Comparison of ENCODE assay signal across 8 cellular contexts in genomic region chr1:43979528-43980254, GRCh38. TPM values are rescaled to one million over a fixed set of nuclear protein-coding genes. Genes with fewer than 3 reads are reported as not detected.
DNase-seq lines count a peak whose midpoint lies in the region; ATAC-seq, FAIRE-seq and TF ChIP-seq lines count a peak whose summit lies in the region.

No MANE protein-coding gene starts in this region.

- peak; percentile 13 for TF ChIP-seq POLR2A in GM15510 (IDR thresholded peaks at IDR 0.05; ENCODE audit: borderline replicate concordance, extremely low read depth, insufficient read length)

- in situ Hi-C loops in brain microvascular endothelial cell (cut with HindIII; ENCODE audit: low pct_ligation_motif_present, low sequenced_read_pairs), result no loop called here

- no peak for ATAC-seq in HG03095 (IDR thresholded peaks at IDR 0.05; ENCODE audit: unreplicated experiment)
- ATAC-seq in GM19324 (IDR thresholded peaks at IDR 0.05; ENCODE audit: low FRiP score, unreplicated experiment), result no peak

- intact Hi-C loops in kidney (cut with DNase I), result no loop called here

- H3K9me3 ChIP-seq in kidney (ENCODE audit: control insufficient read depth in 1 of 2, low read length in 2 of 2), result no peaks in the 10 kb centered on the region

- TF ChIP-seq CTCF in brain microvascular endothelial cell (IDR thresholded peaks at IDR 0.05; ENCODE audit: low read depth, low read length, missing control alignments) (no peak), kidney (IDR thresholded peaks at IDR 0.05; ENCODE audit: borderline replicate concordance, extremely low read depth, insufficient read depth) (no peak)

- peaks cover 7 to 30% of the 10 kb centered on the region in 2 donors for H3K4me1 ChIP-seq in kidney (ENCODE audit: control insufficient read depth in 1 of 2, insufficient read depth in 1 of 2, low read depth in 1 of 2, low read length in 2 of 2)

- no peaks in the 10 kb centered on the region for H3K27me3 ChIP-seq in brain microvascular endothelial cell (replicated peaks)

- H3K4me3 ChIP-seq in brain microvascular endothelial cell (ENCODE audit: low read depth, low read length) (peak overlapping the region; percentile 67), kidney (ENCODE audit: low read length in 2 of 2) (peak overlapping the region; percentile 28 to 49)

- H3K27ac ChIP-seq in brain microvascular endothelial cell (peak overlapping the region; percentile 32), kidney (ENCODE audit: low read depth in 2 of 2, low read length in 2 of 2) (no peak overlapping the region)

- DNase-seq in AG08396 (ENCODE audit: low spot score) (peak; percentile 83), brain microvascular endothelial cell (peak; percentile 35), kidney (no peak)
- DNase-seq in stimulated activated CD8-positive, alpha-beta memory T cell treated with anti-CD3 and anti-CD28 coated beads, Interleukin-12 subunit alpha, Interleukin-12 subunit beta, amount 100 ng/mL, for 4 hours (ENCODE audit: low read depth), result peak; percentile 11

- H3K9ac ChIP-seq in kidney (ENCODE audit: low read length in 2 of 2), result peak overlapping the region in 1 of 2 donors; percentile 46

- H3K36me3 ChIP-seq in brain microvascular endothelial cell (replicated peaks), result peaks cover 25% of the 10 kb centered on the region
- peaks cover 5 to 26% of the 10 kb centered on the region in 2 donors for H3K36me3 ChIP-seq in kidney (ENCODE audit: control insufficient read depth in 1 of 2, insufficient read depth in 2 of 2, low read length in 2 of 2)

- FAIRE-seq in kidney (lab: Jason Lieb, UNC), result no peak

TF ChIP-seq in PFSK-1, 5 proteins besides CTCF, POLR2A, EP300 and RAD21:
- TF ChIP-seq FOXP2 (optimal IDR thresholded peaks at IDR 0.05; ENCODE audit: borderline replicate concordance, extremely low read depth, extremely low read length, insufficient read depth) (no peak), REST (IDR thresholded peaks at IDR 0.05; ENCODE audit: insufficient read depth in 1 of 2, low read depth in 2 of 2, low read length in 2 of 2) (no peak), TAF1 (IDR thresholded peaks at IDR 0.05; ENCODE audit: borderline replicate concordance, insufficient read depth, low read length) (no peak), POLR2AphosphoS5 (IDR thresholded peaks at IDR 0.05; ENCODE audit: low read depth, low read length) (0 out of 2 replicates have a peak, but pooled peaks have one; percentile 22), SIN3A (IDR thresholded peaks at IDR 0.05; ENCODE audit: borderline replicate concordance, insufficient read depth, low read length) (peak; percentile 23; the same call in 1 of the 2 replicates)

RNA-seq across cellular contexts. Expression of gene B4GALT2, which starts 0.7 kb away (rescaled TPM):
- polyA plus RNA-seq in PFSK-1 (2012; ENCODE audit: insufficient read length, low read depth), result 87.9 TPM
- 25.1 TPM for total RNA-seq in kidney
- polyA plus RNA-seq in kidney (ENCODE audit: insufficient read depth, low read depth, low replicate concordance), result 32.5 TPM

RNA-seq across cellular contexts. Expression of gene ATP6V0B, which starts 4.9 kb away (rescaled TPM):
- polyA plus RNA-seq in PFSK-1 (2012; ENCODE audit: insufficient read length, low read depth), result 314 TPM
- total RNA-seq in kidney, result 156 TPM
- polyA plus RNA-seq in kidney (ENCODE audit: insufficient read depth, low read depth, low replicate concordance), result 636 TPM

RNA-seq across cellular contexts. Expression of gene DPH2, which starts 9.9 kb away (rescaled TPM):
- 41.6 TPM for polyA plus RNA-seq in PFSK-1 (2012; ENCODE audit: insufficient read length, low read depth)
- 24.0 TPM for total RNA-seq in kidney
- polyA plus RNA-seq in kidney (ENCODE audit: insufficient read depth, low read depth, low replicate concordance), result 15.9 TPM

RNA-seq across cellular contexts. Expression of gene CCDC24, which starts 11.7 kb away (rescaled TPM):
- 3.8 TPM for polyA plus RNA-seq in PFSK-1 (2012; ENCODE audit: insufficient read length, low read depth)
- 24.3 TPM for total RNA-seq in kidney
- 35.6 TPM for polyA plus RNA-seq in kidney (ENCODE audit: insufficient read depth, low read depth, low replicate concordance)

RNA-seq across cellular contexts. Expression of gene IPO13, which starts 32.9 kb away (rescaled TPM):
- polyA plus RNA-seq in PFSK-1 (2012; ENCODE audit: insufficient read length, low read depth), result 31.2 TPM
- total RNA-seq in kidney, result 33.8 TPM
- polyA plus RNA-seq in kidney (ENCODE audit: insufficient read depth, low read depth, low replicate concordance), result 56.1 TPM
